1 cellular context compared by ENCODE assay signal in the genomic region with DNA sequence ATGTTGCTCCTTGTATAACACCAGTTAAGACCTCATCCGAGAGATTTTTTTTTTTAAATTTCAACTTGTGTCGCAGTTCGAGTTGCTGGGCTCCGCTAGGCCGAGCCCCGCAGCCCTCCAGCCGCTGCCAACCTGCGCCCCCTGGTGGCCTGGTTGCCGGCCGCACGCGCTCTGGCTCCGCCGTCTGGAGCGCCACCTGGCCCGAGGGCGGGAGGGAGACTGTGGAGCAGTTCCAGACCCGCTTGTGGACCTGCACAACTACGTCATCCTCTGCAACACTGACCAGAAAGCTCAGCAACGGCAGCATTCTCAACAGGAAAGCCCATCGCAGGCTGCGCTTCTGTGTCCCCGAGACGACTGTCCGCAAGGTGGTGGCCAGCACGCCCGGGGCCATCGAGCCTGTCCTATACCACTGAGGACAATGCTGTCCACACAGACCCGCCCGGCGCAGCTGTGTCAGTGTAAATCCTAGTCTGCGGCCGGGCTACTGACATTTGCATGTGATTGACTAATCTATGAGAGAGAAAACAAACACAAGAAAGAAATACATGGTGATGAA.
TF ChIP-seq lines count a peak whose summit lies in the region.

No MANE protein-coding gene starts in this region.

TF ChIP-seq in HEK293, 187 proteins besides CTCF, POLR2A, EP300 and RAD21 (continued from another document and continues in another):
- TF ChIP-seq, protein P1, sequence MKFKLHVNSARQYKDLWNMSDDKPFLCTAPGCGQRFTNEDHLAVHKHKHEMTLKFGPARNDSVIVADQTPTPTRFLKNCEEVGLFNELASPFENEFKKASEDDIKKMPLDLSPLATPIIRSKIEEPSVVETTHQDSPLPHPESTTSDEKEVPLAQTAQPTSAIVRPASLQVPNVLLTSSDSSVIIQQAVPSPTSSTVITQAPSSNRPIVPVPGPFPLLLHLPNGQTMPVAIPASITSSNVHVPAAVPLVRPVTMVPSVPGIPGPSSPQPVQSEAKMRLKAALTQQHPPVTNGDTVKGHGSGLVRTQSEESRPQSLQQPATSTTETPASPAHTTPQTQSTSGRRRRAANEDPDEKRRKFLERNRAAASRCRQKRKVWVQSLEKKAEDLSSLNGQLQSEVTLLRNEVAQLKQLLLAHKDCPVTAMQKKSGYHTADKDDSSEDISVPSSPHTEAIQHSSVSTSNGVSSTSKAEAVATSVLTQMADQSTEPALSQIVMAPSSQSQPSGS (tag by site-specific recombination; IDR thresholded peaks at IDR 0.05; ENCODE audit: low read depth), result peak; percentile 91
- TF ChIP-seq ZNF341 (tag by site-specific recombination; IDR thresholded peaks at IDR 0.05; ENCODE audit: low read depth) (no peak), ZNF843 (tag by site-specific recombination; IDR thresholded peaks at IDR 0.05) (no peak), GLIS2 (tag by site-specific recombination; IDR thresholded peaks at IDR 0.05) (no peak), ZNF184 (tag by site-specific recombination; IDR thresholded peaks at IDR 0.05) (no peak), KLF8 (tag by site-specific recombination; IDR thresholded peaks at IDR 0.05) (no peak), BCL11B (tag by site-specific recombination; IDR thresholded peaks at IDR 0.05; ENCODE audit: low read depth) (no peak), ZNF707 (tag by site-specific recombination; IDR thresholded peaks at IDR 0.05) (no peak), YY2 (tag by site-specific recombination; IDR thresholded peaks at IDR 0.05) (no peak), YY1 (tag by site-specific recombination; IDR thresholded peaks at IDR 0.05) (no peak), ZNF596 (tag by site-specific recombination; IDR thresholded peaks at IDR 0.05) (no peak), KLF1 (tag by site-specific recombination; IDR thresholded peaks at IDR 0.05) (no peak), ZEB2 (tag by site-specific recombination; IDR thresholded peaks at IDR 0.05) (peak; percentile 76; the same call in 1 of the 2 replicates), ZFP37 (tag by site-specific recombination; IDR thresholded peaks at IDR 0.05) (peak; percentile 63; the same call in 1 of the 2 replicates), ZFP41 (tag by site-specific recombination; IDR thresholded peaks at IDR 0.05; ENCODE audit: borderline replicate concordance) (no peak), ZNF624 (tag by site-specific recombination; IDR thresholded peaks at IDR 0.05) (no peak), KLF7 (tag by site-specific recombination; IDR thresholded peaks at IDR 0.05; ENCODE audit: borderline replicate concordance) (no peak), ZNF473 (tag by site-specific recombination; IDR thresholded peaks at IDR 0.05) (no peak), ZNF664 (tag by site-specific recombination; IDR thresholded peaks at IDR 0.05) (no peak), ZSCAN30 (tag by site-specific recombination; IDR thresholded peaks at IDR 0.05) (peak; percentile 88; the same call in 1 of the 2 replicates), ZNF394 (tag by site-specific recombination; IDR thresholded peaks at IDR 0.05; ENCODE audit: borderline replicate concordance) (0 out of 2 replicates have a peak, but pooled peaks have one; percentile 39), ZBTB48 (tag by site-specific recombination; IDR thresholded peaks at IDR 0.05) (no peak), ZBTB17 (tag by site-specific recombination; IDR thresholded peaks at IDR 0.05) (peak; percentile 93), ZNF529 (tag by site-specific recombination; IDR thresholded peaks at IDR 0.05; ENCODE audit: insufficient replicate concordance) (no peak), WT1 (tag by site-specific recombination; IDR thresholded peaks at IDR 0.05) (no peak; the same call in 1 of the 2 replicates), OSR2 (tag by site-specific recombination; IDR thresholded peaks at IDR 0.05) (no peak), ZNF670 (tag by site-specific recombination; IDR thresholded peaks at IDR 0.05; ENCODE audit: low read depth) (no peak), HOXD13 (CRISPR knock-in tag; IDR thresholded peaks at IDR 0.05; ENCODE audit: borderline replicate concordance) (no peak), GFI1B (tag by site-specific recombination; IDR thresholded peaks at IDR 0.05) (no peak)
- TF ChIP-seq, protein P2, sequence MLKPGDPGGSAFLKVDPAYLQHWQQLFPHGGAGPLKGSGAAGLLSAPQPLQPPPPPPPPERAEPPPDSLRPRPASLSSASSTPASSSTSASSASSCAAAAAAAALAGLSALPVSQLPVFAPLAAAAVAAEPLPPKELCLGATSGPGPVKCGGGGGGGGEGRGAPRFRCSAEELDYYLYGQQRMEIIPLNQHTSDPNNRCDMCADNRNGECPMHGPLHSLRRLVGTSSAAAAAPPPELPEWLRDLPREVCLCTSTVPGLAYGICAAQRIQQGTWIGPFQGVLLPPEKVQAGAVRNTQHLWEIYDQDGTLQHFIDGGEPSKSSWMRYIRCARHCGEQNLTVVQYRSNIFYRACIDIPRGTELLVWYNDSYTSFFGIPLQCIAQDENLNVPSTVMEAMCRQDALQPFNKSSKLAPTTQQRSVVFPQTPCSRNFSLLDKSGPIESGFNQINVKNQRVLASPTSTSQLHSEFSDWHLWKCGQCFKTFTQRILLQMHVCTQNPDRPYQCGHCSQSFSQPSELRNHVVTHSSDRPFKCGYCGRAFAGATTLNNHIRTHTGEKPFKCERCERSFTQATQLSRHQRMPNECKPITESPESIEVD (tag by site-specific recombination; IDR thresholded peaks at IDR 0.05), result no peak
- TF ChIP-seq, protein P3, sequence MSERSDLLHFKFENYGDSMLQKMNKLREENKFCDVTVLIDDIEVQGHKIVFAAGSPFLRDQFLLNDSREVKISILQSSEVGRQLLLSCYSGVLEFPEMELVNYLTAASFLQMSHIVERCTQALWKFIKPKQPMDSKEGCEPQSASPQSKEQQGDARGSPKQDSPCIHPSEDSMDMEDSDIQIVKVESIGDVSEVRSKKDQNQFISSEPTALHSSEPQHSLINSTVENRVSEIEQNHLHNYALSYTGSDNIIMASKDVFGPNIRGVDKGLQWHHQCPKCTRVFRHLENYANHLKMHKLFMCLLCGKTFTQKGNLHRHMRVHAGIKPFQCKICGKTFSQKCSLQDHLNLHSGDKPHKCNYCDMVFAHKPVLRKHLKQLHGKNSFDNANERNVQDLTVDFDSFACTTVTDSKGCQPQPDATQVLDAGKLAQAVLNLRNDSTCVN (tag by site-specific recombination; optimal IDR thresholded peaks at IDR 0.05), result peak; percentile 46
- TF ChIP-seq, protein P4, sequence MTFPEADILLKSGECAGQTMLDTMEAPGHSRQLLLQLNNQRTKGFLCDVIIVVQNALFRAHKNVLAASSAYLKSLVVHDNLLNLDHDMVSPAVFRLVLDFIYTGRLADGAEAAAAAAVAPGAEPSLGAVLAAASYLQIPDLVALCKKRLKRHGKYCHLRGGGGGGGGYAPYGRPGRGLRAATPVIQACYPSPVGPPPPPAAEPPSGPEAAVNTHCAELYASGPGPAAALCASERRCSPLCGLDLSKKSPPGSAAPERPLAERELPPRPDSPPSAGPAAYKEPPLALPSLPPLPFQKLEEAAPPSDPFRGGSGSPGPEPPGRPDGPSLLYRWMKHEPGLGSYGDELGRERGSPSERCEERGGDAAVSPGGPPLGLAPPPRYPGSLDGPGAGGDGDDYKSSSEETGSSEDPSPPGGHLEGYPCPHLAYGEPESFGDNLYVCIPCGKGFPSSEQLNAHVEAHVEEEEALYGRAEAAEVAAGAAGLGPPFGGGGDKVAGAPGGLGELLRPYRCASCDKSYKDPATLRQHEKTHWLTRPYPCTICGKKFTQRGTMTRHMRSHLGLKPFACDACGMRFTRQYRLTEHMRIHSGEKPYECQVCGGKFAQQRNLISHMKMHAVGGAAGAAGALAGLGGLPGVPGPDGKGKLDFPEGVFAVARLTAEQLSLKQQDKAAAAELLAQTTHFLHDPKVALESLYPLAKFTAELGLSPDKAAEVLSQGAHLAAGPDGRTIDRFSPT (tag by site-specific recombination; IDR thresholded peaks at IDR 0.05), result peak; percentile 26; the same call in 1 of the 2 replicates
- TF ChIP-seq, protein P5, sequence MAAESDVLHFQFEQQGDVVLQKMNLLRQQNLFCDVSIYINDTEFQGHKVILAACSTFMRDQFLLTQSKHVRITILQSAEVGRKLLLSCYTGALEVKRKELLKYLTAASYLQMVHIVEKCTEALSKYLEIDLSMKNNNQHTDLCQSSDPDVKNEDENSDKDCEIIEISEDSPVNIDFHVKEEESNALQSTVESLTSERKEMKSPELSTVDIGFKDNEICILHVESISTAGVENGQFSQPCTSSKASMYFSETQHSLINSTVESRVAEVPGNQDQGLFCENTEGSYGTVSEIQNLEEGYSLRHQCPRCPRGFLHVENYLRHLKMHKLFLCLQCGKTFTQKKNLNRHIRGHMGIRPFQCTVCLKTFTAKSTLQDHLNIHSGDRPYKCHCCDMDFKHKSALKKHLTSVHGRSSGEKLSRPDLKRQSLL (tag by site-specific recombination; IDR thresholded peaks at IDR 0.05), result peak; percentile 77
- TF ChIP-seq, protein P6, sequence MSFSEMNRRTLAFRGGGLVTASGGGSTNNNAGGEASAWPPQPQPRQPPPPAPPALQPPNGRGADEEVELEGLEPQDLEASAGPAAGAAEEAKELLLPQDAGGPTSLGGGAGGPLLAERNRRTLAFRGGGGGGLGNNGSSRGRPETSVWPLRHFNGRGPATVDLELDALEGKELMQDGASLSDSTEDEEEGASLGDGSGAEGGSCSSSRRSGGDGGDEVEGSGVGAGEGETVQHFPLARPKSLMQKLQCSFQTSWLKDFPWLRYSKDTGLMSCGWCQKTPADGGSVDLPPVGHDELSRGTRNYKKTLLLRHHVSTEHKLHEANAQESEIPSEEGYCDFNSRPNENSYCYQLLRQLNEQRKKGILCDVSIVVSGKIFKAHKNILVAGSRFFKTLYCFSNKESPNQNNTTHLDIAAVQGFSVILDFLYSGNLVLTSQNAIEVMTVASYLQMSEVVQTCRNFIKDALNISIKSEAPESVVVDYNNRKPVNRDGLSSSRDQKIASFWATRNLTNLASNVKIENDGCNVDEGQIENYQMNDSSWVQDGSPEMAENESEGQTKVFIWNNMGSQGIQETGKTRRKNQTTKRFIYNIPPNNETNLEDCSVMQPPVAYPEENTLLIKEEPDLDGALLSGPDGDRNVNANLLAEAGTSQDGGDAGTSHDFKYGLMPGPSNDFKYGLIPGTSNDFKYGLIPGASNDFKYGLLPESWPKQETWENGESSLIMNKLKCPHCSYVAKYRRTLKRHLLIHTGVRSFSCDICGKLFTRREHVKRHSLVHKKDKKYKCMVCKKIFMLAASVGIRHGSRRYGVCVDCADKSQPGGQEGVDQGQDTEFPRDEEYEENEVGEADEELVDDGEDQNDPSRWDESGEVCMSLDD (tag by site-specific recombination; IDR thresholded peaks at IDR 0.05), result no peak
- TF ChIP-seq, protein P7, sequence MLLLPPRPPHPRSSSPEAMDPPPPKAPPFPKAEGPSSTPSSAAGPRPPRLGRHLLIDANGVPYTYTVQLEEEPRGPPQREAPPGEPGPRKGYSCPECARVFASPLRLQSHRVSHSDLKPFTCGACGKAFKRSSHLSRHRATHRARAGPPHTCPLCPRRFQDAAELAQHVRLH (tag by site-specific recombination; IDR thresholded peaks at IDR 0.05), result no peak
- TF ChIP-seq, protein P8, sequence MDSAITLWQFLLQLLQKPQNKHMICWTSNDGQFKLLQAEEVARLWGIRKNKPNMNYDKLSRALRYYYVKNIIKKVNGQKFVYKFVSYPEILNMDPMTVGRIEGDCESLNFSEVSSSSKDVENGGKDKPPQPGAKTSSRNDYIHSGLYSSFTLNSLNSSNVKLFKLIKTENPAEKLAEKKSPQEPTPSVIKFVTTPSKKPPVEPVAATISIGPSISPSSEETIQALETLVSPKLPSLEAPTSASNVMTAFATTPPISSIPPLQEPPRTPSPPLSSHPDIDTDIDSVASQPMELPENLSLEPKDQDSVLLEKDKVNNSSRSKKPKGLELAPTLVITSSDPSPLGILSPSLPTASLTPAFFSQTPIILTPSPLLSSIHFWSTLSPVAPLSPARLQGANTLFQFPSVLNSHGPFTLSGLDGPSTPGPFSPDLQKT (IDR thresholded peaks at IDR 0.05; ENCODE audit: borderline replicate concordance, low read depth, low read length), result no peak
- TF ChIP-seq, protein P9, sequence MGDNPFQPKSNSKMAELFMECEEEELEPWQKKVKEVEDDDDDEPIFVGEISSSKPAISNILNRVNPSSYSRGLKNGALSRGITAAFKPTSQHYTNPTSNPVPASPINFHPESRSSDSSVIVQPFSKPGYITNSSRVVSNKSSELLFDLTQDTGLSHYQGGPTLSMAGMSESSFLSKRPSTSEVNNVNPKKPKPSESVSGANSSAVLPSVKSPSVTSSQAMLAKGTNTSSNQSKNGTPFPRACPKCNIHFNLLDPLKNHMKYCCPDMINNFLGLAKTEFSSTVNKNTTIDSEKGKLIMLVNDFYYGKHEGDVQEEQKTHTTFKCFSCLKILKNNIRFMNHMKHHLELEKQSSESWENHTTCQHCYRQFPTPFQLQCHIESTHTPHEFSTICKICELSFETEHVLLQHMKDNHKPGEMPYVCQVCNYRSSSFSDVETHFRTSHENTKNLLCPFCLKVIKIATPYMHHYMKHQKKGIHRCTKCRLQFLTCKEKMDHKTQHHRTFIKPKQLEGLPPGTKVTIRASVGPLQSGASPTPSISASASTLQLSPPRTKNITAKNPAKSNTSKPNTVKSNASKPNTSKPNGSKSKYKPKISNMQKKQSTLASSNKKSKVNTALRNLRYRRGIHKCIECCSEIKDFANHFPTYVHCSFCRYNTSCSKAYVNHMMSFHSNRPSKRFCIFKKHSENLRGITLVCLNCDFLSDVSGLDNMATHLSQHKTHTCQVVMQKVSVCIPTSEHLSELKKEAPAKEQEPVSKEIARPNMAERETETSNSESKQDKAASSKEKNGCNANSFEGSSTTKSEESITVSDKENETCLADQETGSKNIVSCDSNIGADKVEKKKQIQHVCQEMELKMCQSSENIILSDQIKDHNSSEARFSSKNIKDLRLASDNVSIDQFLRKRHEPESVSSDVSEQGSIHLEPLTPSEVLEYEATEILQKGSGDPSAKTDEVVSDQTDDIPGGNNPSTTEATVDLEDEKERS (tag by site-specific recombination; IDR thresholded peaks at IDR 0.05), result no peak
- TF ChIP-seq, protein P10, sequence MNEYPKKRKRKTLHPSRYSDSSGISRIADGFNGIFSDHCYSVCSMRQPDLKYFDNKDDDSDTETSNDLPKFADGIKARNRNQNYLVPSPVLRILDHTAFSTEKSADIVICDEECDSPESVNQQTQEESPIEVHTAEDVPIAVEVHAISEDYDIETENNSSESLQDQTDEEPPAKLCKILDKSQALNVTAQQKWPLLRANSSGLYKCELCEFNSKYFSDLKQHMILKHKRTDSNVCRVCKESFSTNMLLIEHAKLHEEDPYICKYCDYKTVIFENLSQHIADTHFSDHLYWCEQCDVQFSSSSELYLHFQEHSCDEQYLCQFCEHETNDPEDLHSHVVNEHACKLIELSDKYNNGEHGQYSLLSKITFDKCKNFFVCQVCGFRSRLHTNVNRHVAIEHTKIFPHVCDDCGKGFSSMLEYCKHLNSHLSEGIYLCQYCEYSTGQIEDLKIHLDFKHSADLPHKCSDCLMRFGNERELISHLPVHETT (tag by site-specific recombination; IDR thresholded peaks at IDR 0.05), result no peak
